Comparison of ENCODE assay signal across 8 cellular contexts in genomic region chr22:36334081-36334831, GRCh38. TPM values are rescaled to one million over a fixed set of nuclear protein-coding genes. Genes with fewer than 3 reads are reported as not detected.
A peak's percentile ranks its signal among the peaks of the same experiment; 100 is the strongest.
DNase-seq lines count a peak whose midpoint lies in the region; ATAC-seq and FAIRE-seq lines count a peak whose summit lies in the region.

No MANE protein-coding gene starts in this region.

- peak overlapping the region; percentile 76 for H3K4me3 Mint-ChIP-seq in activated T-cell treated with anti-CD3 and anti-CD28 coated beads, Interleukin-2, amount 50 U/mL, for 4 hours

- intact Hi-C loops in right cardiac atrium (cut with DNase I): loop anchor here (5.0 to 10.0 kb wide), 3 partner anchors 33 to 53 kb away; partner anchors contain the start of gene MYH9 (in 3 of the 4)

- DNase-seq in activated CD8-positive, alpha-beta memory T cell treated with anti-CD3 and anti-CD28 coated beads for 24 hours: peak; percentile 78
- DNase-seq in activated CD8-positive, alpha-beta memory T cell treated with anti-CD3 and anti-CD28 coated beads, Interleukin-2, amount 50 U/mL, for 4 hours: no peak
- no peak for DNase-seq in activated T-cell treated with anti-CD3 and anti-CD28 coated beads, Interleukin-2, amount 50 U/mL, for 4 hours
- peak; percentile 40 to 80 (median 73) for DNase-seq in right cardiac atrium
- DNase-seq in stimulated activated naive CD8-positive, alpha-beta T cell treated with anti-CD3 and anti-CD28 coated beads, Interleukin-15, Interleukin-2, amounts not matched to agents 100 U/mL and 50 U/mL, for 24 hours: peak; percentile 59
- DNase-seq in HTR-8/SVneo (ENCODE audit: insufficient read length, low spot score): no peak
- DNase-seq in DMS153 (lab: John Stamatoyannopoulos, UW): no peak

- ATAC-seq in activated T-cell treated with anti-CD3 and anti-CD28 coated beads, Interleukin-2, amount 50 U/mL, for 4 hours: no peak
- ATAC-seq in right cardiac atrium (no peak), GM18868 (IDR thresholded peaks at IDR 0.05; ENCODE audit: unreplicated experiment) (no peak)
- no peak for ATAC-seq in stimulated activated naive CD8-positive, alpha-beta T cell treated with anti-CD3 and anti-CD28 coated beads, Interleukin-15, Interleukin-2, amounts not matched to agents 100 U/mL and 50 U/mL, for 24 hours

- 45% methylated on average over 25 of the region's 25 CpGs for WGBS in right cardiac atrium

- H3K27ac ChIP-seq in right cardiac atrium (ENCODE audit: low read length): peak overlapping the region; percentile 90

- peaks cover 96% of the 10 kb centered on the region for H3K4me1 Mint-ChIP-seq in activated T-cell treated with anti-CD3 and anti-CD28 coated beads, Interleukin-2, amount 50 U/mL, for 4 hours (ENCODE audit: low read depth)

- peaks cover 62% of the 10 kb centered on the region for H3K4me1 ChIP-seq in right cardiac atrium (ENCODE audit: control insufficient read depth, insufficient read depth, low read length)

- H3K4me3 ChIP-seq in right cardiac atrium (ENCODE audit: low read length): no peak overlapping the region

- H3K36me3 Mint-ChIP-seq in activated T-cell treated with anti-CD3 and anti-CD28 coated beads, Interleukin-2, amount 50 U/mL, for 4 hours (ENCODE audit: insufficient read depth): peaks cover 64% of the 10 kb centered on the region

- no peaks in the 10 kb centered on the region for H3K9me3 Mint-ChIP-seq in activated T-cell treated with anti-CD3 and anti-CD28 coated beads, Interleukin-2, amount 50 U/mL, for 4 hours

- H3K9me3 ChIP-seq in right cardiac atrium (ENCODE audit: control insufficient read depth, low read length): no peaks in the 10 kb centered on the region

- H3K27me3 ChIP-seq in right cardiac atrium (ENCODE audit: control insufficient read depth, insufficient read depth): no peaks in the 10 kb centered on the region

- no peaks in the 10 kb centered on the region for H3K27me3 Mint-ChIP-seq in activated T-cell treated with anti-CD3 and anti-CD28 coated beads, Interleukin-2, amount 50 U/mL, for 4 hours (ENCODE audit: low read depth)

- FAIRE-seq in HTR-8/SVneo (lab: Jason Lieb, UNC): no peak

RNA-seq across cellular contexts. Expression of gene MYH9, which starts 53.5 kb away (rescaled TPM):
- 100 to 1,000 TPM; 673 to 753 (median 716) TPM for total RNA-seq in activated T-cell treated with anti-CD3 and anti-CD28 coated beads, Interleukin-2, amount 50 U/mL, for 4 hours
- 100 to 1,000 TPM; 140 to 224 (median 163) TPM for total RNA-seq in right cardiac atrium
- polyA plus RNA-seq in right cardiac atrium: 92.5 TPM

Comparison
In these comparisons a context has a peak if more than half of its experiments do, and no peak if none do; other contexts are left out.
1. DNase-seq: peak in activated CD8-positive, alpha-beta memory T cell treated with anti-CD3 and anti-CD28 coated beads for 24 hours (single experiment), right cardiac atrium (3 of 3) and stimulated activated naive CD8-positive, alpha-beta T cell treated with anti-CD3 and anti-CD28 coated beads, Interleukin-15, Interleukin-2, amounts not matched to agents 100 U/mL and 50 U/mL, for 24 hours (single experiment); none in activated CD8-positive, alpha-beta memory T cell treated with anti-CD3 and anti-CD28 coated beads, Interleukin-2, amount 50 U/mL, for 4 hours (single experiment), activated T-cell treated with anti-CD3 and anti-CD28 coated beads, Interleukin-2, amount 50 U/mL, for 4 hours (single experiment), HTR-8/SVneo (single experiment) and DMS153 (single experiment).